ENCODE assay signal across 24 cellular contexts in genomic region chr14:72549026-72549425, GRCh38.
DNase-seq lines count a peak whose midpoint lies in the region; ATAC-seq, FAIRE-seq and TF ChIP-seq lines count a peak whose summit lies in the region.
"Had no signal": no experiment of that assay in that cellular context is flagged by ENCODE, and none has a peak within 500 bp of the region (broad histone marks: within the 10 kb centered on the region; RNA-seq: fewer than 3 reads in every experiment).

No MANE protein-coding gene starts in this region.

- CTCF ChIA-PET in T-cell (lab: Charles Lee), result no interaction called here

- no peak overlapping the region for H3K27ac Mint-ChIP-seq in T-cell
- H3K27ac Mint-ChIP-seq: activated CD4-positive, alpha-beta T cell treated with anti-CD3 and anti-CD28 coated beads for 36 hours; activated naive CD8-positive, alpha-beta T cell; CD4-positive, CD25-positive, alpha-beta regulatory T cell; dendritic cell treated with granulocyte-macrophage colony-stimulating factor and Interleukin-4, amounts not matched to agents 40 ng/mL and 50 ng/mL, for 4 days; IgD-negative memory B cell; mesothelial cell of epicardium; nephron progenitor cell; type B pancreatic cell had no signal

- peaks cover 5 to 11% of the 10 kb centered on the region in 2 donors for H3K27me3 Mint-ChIP-seq in T-cell

- FAIRE-seq in D721Med (lab: Jason Lieb, UNC), result no peak

- no peaks in the 10 kb centered on the region for H3K9me3 Mint-ChIP-seq in T-cell
- H3K9me3 Mint-ChIP-seq: dendritic cell treated with granulocyte-macrophage colony-stimulating factor and Interleukin-4, amounts not matched to agents 40 ng/mL and 50 ng/mL, for 4 days; IgD-negative memory B cell; mesothelial cell of epicardium; nephron progenitor cell; type B pancreatic cell had no signal

- no peak for TF ChIP-seq CTCF in D721Med (IDR thresholded peaks at IDR 0.05; ENCODE audit: insufficient read depth, missing control alignments)

- H3K27ac ChIP-seq in skeletal muscle tissue (ENCODE audit: low read depth, low read length), result no peak overlapping the region
- H3K27ac ChIP-seq: gastroesophageal sphincter, left lung, ovary, RWPE1 had no signal

- H3K36me3 Mint-ChIP-seq in T-cell, result no peaks in the 10 kb centered on the region
- H3K36me3 Mint-ChIP-seq: activated naive CD8-positive, alpha-beta T cell; CD4-positive, CD25-positive, alpha-beta regulatory T cell; mesothelial cell of epicardium; type B pancreatic cell had no signal

- H3K4me1 ChIP-seq in skeletal muscle tissue (ENCODE audit: control insufficient read depth in 3 of 3, insufficient read depth in 3 of 3, low read length in 3 of 3), result peaks cover 36 to 46% (median 41%) of the 10 kb centered on the region in 3 donors
- H3K4me1 ChIP-seq: left lung had no signal

- DNase-seq in ELR (ENCODE audit: low read depth) (peak; percentile 55), MG63 (peak; percentile 21), globus pallidus (ENCODE audit: low spot score) (peak; percentile 44), D721Med (ENCODE audit: insufficient read length, low spot score) (no peak), T-cell (no peak)
- DNase-seq: activated CD4-positive, alpha-beta T cell treated with anti-CD3 and anti-CD28 coated beads for 36 hours; activated effector memory CD4-positive, alpha-beta T cell treated with Interleukin-2 at 50 U/mL for 16 hours; CD4-positive, CD25-positive, alpha-beta regulatory T cell; EL; NCI-H2081 treated with DMSO at 0.1 percent for 48 hours; NCI-H226; NCI-H82; nephron progenitor cell; ovary had no signal

- H3K36me3 ChIP-seq in MG63, result no peaks in the 10 kb centered on the region
- H3K36me3 ChIP-seq in skeletal muscle tissue (ENCODE audit: control insufficient read depth in 3 of 3, insufficient read depth in 3 of 3, low read length in 3 of 3), result no peaks in the 10 kb centered on the region
- H3K36me3 ChIP-seq: gastroesophageal sphincter, left lung, ovary had no signal

- peak overlapping the region in 1 of 3 donors; percentile 33 for H3K9ac ChIP-seq in skeletal muscle tissue (ENCODE audit: low read depth in 1 of 3, low read length in 3 of 3)

- no peaks in the 10 kb centered on the region for H3K9me3 ChIP-seq in MG63
- H3K9me3 ChIP-seq in skeletal muscle tissue (ENCODE audit: control insufficient read depth in 3 of 3, low read length in 3 of 3), result no peaks in the 10 kb centered on the region
- H3K9me3 ChIP-seq: gastroesophageal sphincter, left lung, ovary had no signal

- H3K4me1 Mint-ChIP-seq in T-cell, result peaks cover 3 to 13% (median 7%) of the 10 kb centered on the region in 3 donors
- H3K4me1 Mint-ChIP-seq: activated CD4-positive, alpha-beta T cell treated with anti-CD3 and anti-CD28 coated beads for 36 hours had no signal

- POLR2A ChIA-PET in T-cell (lab: Charles Lee), result no interaction called here

- no peak overlapping the region for H3K4me3 ChIP-seq in MG63
- peak overlapping the region in 2 of 3 donors; percentile 2 to 25 for H3K4me3 ChIP-seq in skeletal muscle tissue (ENCODE audit: low read length in 3 of 3)
- H3K4me3 ChIP-seq: gastroesophageal sphincter, left lung, ovary had no signal

- ATAC-seq in HG03196 (IDR thresholded peaks at IDR 0.05; ENCODE audit: unreplicated experiment), result no peak
- ATAC-seq in T-cell (replicated peaks in 1 of 4), result no peak
- ATAC-seq: activated CD4-positive, alpha-beta T cell treated with anti-CD3 and anti-CD28 coated beads for 36 hours; gastroesophageal sphincter; left lung had no signal

- H3K4me3 Mint-ChIP-seq in T-cell, result no peak overlapping the region
- H3K4me3 Mint-ChIP-seq: activated CD4-positive, alpha-beta T cell treated with anti-CD3 and anti-CD28 coated beads for 36 hours; activated naive CD8-positive, alpha-beta T cell; CD4-positive, CD25-positive, alpha-beta regulatory T cell; dendritic cell treated with granulocyte-macrophage colony-stimulating factor and Interleukin-4, amounts not matched to agents 40 ng/mL and 50 ng/mL, for 4 days; IgD-negative memory B cell; mesothelial cell of epicardium; nephron progenitor cell; type B pancreatic cell had no signal

- no peaks in the 10 kb centered on the region for H3K27me3 ChIP-seq in MG63
- peaks cover 0 to 5% (median 0%) of the 10 kb centered on the region in 3 donors for H3K27me3 ChIP-seq in skeletal muscle tissue (ENCODE audit: control insufficient read depth in 3 of 3, insufficient read depth in 3 of 3, low read length in 3 of 3)
- H3K27me3 ChIP-seq: ovary had no signal

Comparison
In these comparisons a context has a peak if more than half of its experiments do, and no peak if none do; other contexts are left out.
1. DNase-seq: peak in ELR (single experiment), MG63 (single experiment) and globus pallidus (single experiment); none in D721Med (single experiment) and T-cell (0 of 34).